3 cellular contexts compared by ENCODE assay signal in genomic region chr22:29374806-29375205, GRCh38. TPM values are rescaled to one million over a fixed set of nuclear protein-coding genes. Genes with fewer than 3 reads are reported as not detected.
"Had no signal": no experiment of that assay in that cellular context is flagged by ENCODE, and none has a peak within 500 bp of the region (broad histone marks: within the 10 kb centered on the region; RNA-seq: fewer than 3 reads in every experiment).

No MANE protein-coding gene starts in this region.

RNA-seq across cellular contexts. Expression of gene RASL10A, which starts 59.3 kb away (rescaled TPM):
- total RNA-seq: vagina had no signal
- polyA plus RNA-seq: immature natural killer cell, keratinocyte had no signal
